In the genomic region with DNA sequence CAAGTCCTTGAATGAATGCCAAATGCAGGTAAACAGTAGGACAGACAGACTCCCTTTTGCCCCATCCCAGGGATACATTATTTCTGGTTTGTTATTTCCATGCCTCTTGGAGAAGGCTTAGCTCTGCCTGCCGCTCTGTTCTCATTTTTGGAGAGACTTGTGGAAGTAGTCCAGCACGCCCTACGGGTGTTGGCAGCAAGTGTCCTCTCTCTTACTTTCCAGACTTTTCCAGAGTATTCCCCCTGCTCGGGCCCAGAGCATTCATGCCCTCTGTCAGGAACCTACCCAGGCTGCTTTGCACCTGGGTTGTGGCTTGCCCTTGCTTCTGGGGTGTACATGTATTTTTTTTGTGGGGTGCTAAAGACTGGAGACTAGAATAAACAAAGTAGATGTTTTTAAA, we compare ENCODE assay signal across 22 cellular contexts. TPM values are rescaled to one million over a fixed set of nuclear protein-coding genes. Genes with fewer than 3 reads are reported as not detected.
DNase-seq lines count a peak whose midpoint lies in the region; ATAC-seq and TF ChIP-seq lines count a peak whose summit lies in the region.
"Had no signal": no experiment of that assay in that cellular context is flagged by ENCODE, and none has a peak within 500 bp of the region (broad histone marks: within the 10 kb centered on the region; RNA-seq: fewer than 3 reads in every experiment).

No MANE protein-coding gene starts in this region.

- no peaks in the 10 kb centered on the region for H3K36me3 ChIP-seq in WERI-Rb-1
- H3K36me3 ChIP-seq: BLaER1 had no signal

- H3K4me3 ChIP-seq in WERI-Rb-1 (ENCODE audit: low read depth, low read length) = no peak overlapping the region
- H3K4me3 ChIP-seq: A549, BLaER1, GM23248 had no signal

- no peak overlapping the region for H3K27ac ChIP-seq in WERI-Rb-1
- H3K27ac ChIP-seq: 22Rv1, A549, BLaER1, GM23248, HL-60 had no signal

- intact Hi-C loops in cardiac septum (cut with DNase I) (no loop called here), left ventricle myocardium superior (cut with micrococcal nuclease) (no loop called here)

- H3K27me3 ChIP-seq in WERI-Rb-1 (ENCODE audit: insufficient read depth, low read depth, severe bottlenecking) = no peaks in the 10 kb centered on the region
- H3K27me3 ChIP-seq: BLaER1 had no signal

- no peaks in the 10 kb centered on the region for H3K9me3 ChIP-seq in WERI-Rb-1 (ENCODE audit: severe bottlenecking)
- H3K9me3 ChIP-seq: A549, BLaER1 had no signal

- ATAC-seq in left ventricle myocardium superior = no peak
- ATAC-seq: A549 had no signal

- DNase-seq in cardiac septum (ENCODE audit: low spot score) = peak; percentile 22
- no peak for DNase-seq in left ventricle myocardium superior
- peak; percentile 11 for DNase-seq in globus pallidus (ENCODE audit: low spot score)
- peak; percentile 7 for DNase-seq in pons (ENCODE audit: low spot score)
- DNase-seq in islet precursor cell = no peak
- DNase-seq in H4 (ENCODE audit: low spot score) = no peak
- no peak for DNase-seq in WERI-Rb-1
- DNase-seq: AML-193; CD4-positive, CD25-positive, alpha-beta regulatory T cell; CD8-positive, alpha-beta memory T cell; COR-L47; DMS 273 treated with DMSO at 0.1 percent for 48 hours; DMS53; DND-41; EL; GM23248; HCEC 1CT had no signal

- TF ChIP-seq CTCF in WERI-Rb-1 (IDR thresholded peaks at IDR 0.05; ENCODE audit: low read depth, low read length) = no peak

RNA-seq across cellular contexts. Expression of a gene that starts 15.3 kb away (rescaled TPM):
- total RNA-seq in cardiac septum (0.19 TPM), left ventricle myocardium superior (0.07 TPM)
- total RNA-seq in H4 (2014; rRNA removed; shearing (Covaris generic)) = not detected in 2 replicates
- total RNA-seq: CD4-positive, CD25-positive, alpha-beta regulatory T cell; CD8-positive, alpha-beta memory T cell; GM23248; HT1080 had no signal

Comparison
In these comparisons a context has a peak if more than half of its experiments do, and no peak if none do; other contexts are left out.
1. DNase-seq: peak in cardiac septum (single experiment), globus pallidus (single experiment) and pons (single experiment); none in left ventricle myocardium superior (single experiment), islet precursor cell (single experiment), H4 (single experiment) and WERI-Rb-1 (single experiment).